1 cellular context compared by ENCODE assay signal in the genomic region with DNA sequence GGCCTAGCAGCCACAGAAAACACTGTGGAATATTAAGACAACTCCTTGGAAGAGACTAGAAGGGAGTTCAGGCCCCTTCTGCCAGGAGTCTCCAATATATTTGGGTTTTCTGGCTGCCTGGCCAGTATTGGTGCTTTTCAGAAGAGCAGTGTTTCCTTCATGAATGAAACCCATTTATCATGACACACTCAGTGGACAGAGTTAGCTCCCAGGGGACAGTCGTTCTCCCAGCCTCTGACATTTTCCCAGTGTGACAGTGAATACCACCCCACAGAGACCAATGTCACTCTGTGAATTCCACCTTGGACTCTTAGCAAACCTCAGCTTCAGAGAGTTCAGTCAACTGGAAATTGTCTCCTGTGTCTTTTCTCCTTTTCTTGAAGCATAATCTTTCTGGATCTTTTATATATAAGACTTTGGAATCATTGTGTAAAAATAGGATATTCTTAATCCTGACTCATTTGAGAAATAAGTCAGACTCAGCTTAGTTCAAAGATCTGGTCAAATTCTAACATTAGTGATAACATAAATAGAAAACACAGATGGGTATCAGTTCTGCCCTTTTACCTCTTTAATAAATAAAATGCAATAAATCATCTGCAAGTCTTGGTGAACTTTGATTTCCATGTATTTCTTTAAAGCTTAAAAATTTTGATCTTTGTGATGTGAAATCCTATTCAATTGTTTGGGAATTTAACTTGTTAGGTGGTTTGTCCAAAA.
TF ChIP-seq lines count a peak whose summit lies in the region.

No MANE protein-coding gene starts in this region.

TF ChIP-seq in endothelial cell of umbilical vein, 7 proteins besides CTCF, POLR2A, EP300 and RAD21:
- TF ChIP-seq POLR2AphosphoS5 (IDR thresholded peaks at IDR 0.05; ENCODE audit: insufficient read depth, low read depth, low read length) (peak; percentile 4), EZH2 (IDR thresholded peaks at IDR 0.05; ENCODE audit: borderline replicate concordance, low read depth, low read length, severe bottlenecking) (no peak), MYC (IDR thresholded peaks at IDR 0.05; ENCODE audit: low read depth, low read length) (no peak), JUN (IDR thresholded peaks at IDR 0.05; ENCODE audit: borderline replicate concordance, insufficient read depth, insufficient read length, low read depth) (no peak), GATA2 (IDR thresholded peaks at IDR 0.05; ENCODE audit: insufficient read depth, insufficient read length, low read depth, low read length) (peak; percentile 53)
- TF ChIP-seq, protein P1, sequence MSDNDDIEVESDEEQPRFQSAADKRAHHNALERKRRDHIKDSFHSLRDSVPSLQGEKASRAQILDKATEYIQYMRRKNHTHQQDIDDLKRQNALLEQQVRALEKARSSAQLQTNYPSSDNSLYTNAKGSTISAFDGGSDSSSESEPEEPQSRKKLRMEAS (IDR thresholded peaks at IDR 0.05; ENCODE audit: insufficient read depth, insufficient read length), result no peak
